10 cellular contexts compared by ENCODE assay signal in genomic region chr7:8411103-8411502, GRCh38. TPM values are rescaled to one million over a fixed set of nuclear protein-coding genes. Genes with fewer than 3 reads are reported as not detected.
"Had no signal": no experiment of that assay in that cellular context is flagged by ENCODE, and none has a peak within 500 bp of the region (broad histone marks: within the 10 kb centered on the region; RNA-seq: fewer than 3 reads in every experiment).

No MANE protein-coding gene starts in this region.

- H3K27ac Mint-ChIP-seq: GM23338, H9, HFFc6 had no signal

- H3K27ac ChIP-seq: GM23248 had no signal

- FAIRE-seq: H1 had no signal

- H3K4me2 ChIP-seq: GM23338 had no signal

- DNase-seq: GM23248, GOT3, H7, H9, HCEC 1CT, HFFc6 had no signal

- H3K4me3 ChIP-seq: GM23248, GM23338, HAP-1 had no signal

- H3K9me3 Mint-ChIP-seq: GM23338 had no signal

- H3K36me3 ChIP-seq: HAP-1 had no signal

- H2AFZ ChIP-seq: GM23248, GM23338 had no signal

- H3K4me3 Mint-ChIP-seq: GM23338, H9, HFFc6 had no signal

- H3K9ac ChIP-seq: GM23248 had no signal

- ATAC-seq: GM23338, HCT116 had no signal

- H3K9me3 ChIP-seq: HAP-1 had no signal

RNA-seq across cellular contexts. Expression of gene NXPH1, which starts 22.3 kb away (rescaled TPM):
- total RNA-seq: GM23248, HFFc6 had no signal
- polyA plus RNA-seq: GM23248 had no signal
